ENCODE assay signal across 21 cellular contexts in the genomic region with DNA sequence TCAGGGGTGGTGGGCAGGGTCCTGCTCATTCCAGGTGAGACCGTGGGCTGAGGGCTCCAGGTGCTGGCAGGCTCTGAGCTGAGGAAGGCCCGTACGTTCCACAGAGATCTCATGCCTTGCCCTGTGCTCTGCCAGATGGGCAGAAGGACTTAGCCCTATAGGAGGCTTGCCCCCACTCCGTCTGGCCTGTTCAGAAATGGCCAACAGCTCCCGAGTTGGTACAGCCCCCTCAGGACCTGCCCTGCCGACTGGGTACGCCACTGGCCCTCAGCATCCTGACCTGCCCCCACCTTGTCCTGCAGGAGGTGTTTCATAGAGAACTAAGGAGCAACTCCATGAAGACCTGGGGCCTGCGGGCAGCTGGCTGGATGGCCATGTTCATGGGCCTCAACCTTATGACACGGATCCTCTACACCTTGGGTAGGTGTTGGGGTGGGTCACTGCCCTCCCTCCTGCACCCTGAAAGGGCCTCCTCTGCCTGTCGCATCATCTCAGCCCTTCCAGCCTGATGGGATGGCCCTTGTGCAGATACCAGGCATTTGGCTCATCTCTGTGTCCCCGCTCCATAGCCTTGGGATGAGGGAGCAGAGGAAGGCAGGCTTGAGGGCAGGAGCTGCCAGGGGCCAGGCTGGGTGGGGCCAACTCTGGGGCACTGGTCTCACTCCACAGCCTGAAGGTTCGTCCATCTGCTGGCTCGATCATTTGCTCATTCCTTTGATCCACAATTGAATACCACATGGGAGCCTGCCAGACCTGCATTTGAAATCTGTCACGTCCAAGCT. TPM values are rescaled to one million over a fixed set of nuclear protein-coding genes. Genes with fewer than 3 reads are reported as not detected.
DNase-seq lines count a peak whose midpoint lies in the region; ATAC-seq and TF ChIP-seq lines count a peak whose summit lies in the region.
"Had no signal": no experiment of that assay in that cellular context is flagged by ENCODE, and none has a peak within 500 bp of the region (broad histone marks: within the 10 kb centered on the region; RNA-seq: fewer than 3 reads in every experiment).

No MANE protein-coding gene starts in this region.

- H3K9me3 Mint-ChIP-seq in CD4-positive, CD25-positive, alpha-beta regulatory T cell, result no peaks in the 10 kb centered on the region
- H3K9me3 Mint-ChIP-seq in neural crest cell, result no peaks in the 10 kb centered on the region
- H3K9me3 Mint-ChIP-seq: activated CD4-positive, alpha-beta T cell treated with anti-CD3 and anti-CD28 coated beads, Interleukin-2, amount 10 ng/mL, durations not matched to agents 24 days and 14 days; stimulated activated naive B cell treated with anti-CD40 and anti-IgM and Interleukin-4, amounts not matched to agents 10 μg/mL and 1 μg/mL and 100 μg/mL, for 72 hours had no signal

- H3K9me3 ChIP-seq in CD4-positive, CD25-positive, alpha-beta regulatory T cell (ENCODE audit: control insufficient read depth in 2 of 2, low read length in 2 of 2), result no peaks in the 10 kb centered on the region
- H3K9me3 ChIP-seq in GM23248 (ENCODE audit: low read depth), result no peaks in the 10 kb centered on the region
- H3K9me3 ChIP-seq in osteoblast (ENCODE audit: low read depth, low read length), result no peaks in the 10 kb centered on the region
- H3K9me3 ChIP-seq: breast epithelium, right lobe of liver, transverse colon had no signal

- peaks cover 27% of the 10 kb centered on the region for H3K36me3 Mint-ChIP-seq in CD4-positive, CD25-positive, alpha-beta regulatory T cell
- H3K36me3 Mint-ChIP-seq in neural crest cell (ENCODE audit: low read depth), result peaks cover 3% of the 10 kb centered on the region

- H3K4me2 ChIP-seq in GM23248 (ENCODE audit: unreplicated experiment) (peak overlapping the region; percentile 0), osteoblast (ENCODE audit: insufficient read depth, low read length) (no peak overlapping the region)
- H3K4me2 ChIP-seq: KMS-11, PC-9 had no signal

- H3K79me2 ChIP-seq in GM23248 (ENCODE audit: insufficient read depth), result no peaks in the 10 kb centered on the region
- H3K79me2 ChIP-seq in osteoblast (ENCODE audit: insufficient read depth, low read length), result no peaks in the 10 kb centered on the region
- H3K79me2 ChIP-seq: parathyroid adenoma had no signal

- 84 to 86% methylated on average over 14 of the region's 14 CpGs for WGBS in GM23248 (ENCODE audit: low coverage in 1 of 2, low lambda C conversion rate in 2 of 2, missing lambda C conversion rate in 2 of 2), 2 experiments

- peaks cover 35% of the 10 kb centered on the region for H3K4me1 ChIP-seq in CD4-positive, CD25-positive, alpha-beta regulatory T cell (ENCODE audit: control insufficient read depth, insufficient read depth, low read length, poor library complexity, severe bottlenecking)
- H3K4me1 ChIP-seq in GM23248 (ENCODE audit: insufficient read depth), result peaks cover 50% of the 10 kb centered on the region
- peaks cover 33% of the 10 kb centered on the region for H3K4me1 ChIP-seq in osteoblast (ENCODE audit: insufficient read depth, low read length)
- H3K4me1 ChIP-seq: parathyroid adenoma had no signal

- in situ Hi-C loops in GM23248 (cut with MboI), result no loop called here

- no peak overlapping the region for H2AFZ ChIP-seq in GM23248
- H2AFZ ChIP-seq in osteoblast (ENCODE audit: low read length), result no peak overlapping the region
- H2AFZ ChIP-seq: parathyroid adenoma, PC-9 had no signal

- H3K4me3 ChIP-seq in CD4-positive, CD25-positive, alpha-beta regulatory T cell (ENCODE audit: low read depth, low read length), result no peak overlapping the region
- H3K4me3 ChIP-seq in GM23248, result no peak overlapping the region
- H3K4me3 ChIP-seq in coronary artery, result no peak overlapping the region
- no peak overlapping the region for H3K4me3 ChIP-seq in osteoblast (ENCODE audit: insufficient read depth, low read length)
- H3K4me3 ChIP-seq: breast epithelium, PC-9, right lobe of liver, SK-N-MC, transverse colon had no signal

- H3K27ac ChIP-seq in CD4-positive, CD25-positive, alpha-beta regulatory T cell (ENCODE audit: insufficient read depth, low read length, poor library complexity, severe bottlenecking), result no peak overlapping the region
- H3K27ac ChIP-seq in GM23248 (peak overlapping the region; percentile 100), coronary artery (peak overlapping the region in 1 of 2 donors; percentile 91), osteoblast (ENCODE audit: low read depth, low read length) (no peak overlapping the region)
- H3K27ac ChIP-seq: KMS-11, parathyroid adenoma, PC-9, SK-N-MC, transverse colon had no signal

- peak overlapping the region; percentile 26 to 83 (median 81) for H3K27ac Mint-ChIP-seq in CD4-positive, CD25-positive, alpha-beta regulatory T cell
- peak overlapping the region; percentile 35 for H3K27ac Mint-ChIP-seq in neural crest cell (ENCODE audit: unreplicated experiment)
- H3K27ac Mint-ChIP-seq: activated CD4-positive, alpha-beta T cell treated with anti-CD3 and anti-CD28 coated beads, Interleukin-2, amount 10 ng/mL, durations not matched to agents 24 days and 14 days had no signal

- no peak overlapping the region for H3K4me3 Mint-ChIP-seq in CD4-positive, CD25-positive, alpha-beta regulatory T cell
- no peak overlapping the region for H3K4me3 Mint-ChIP-seq in neural crest cell
- H3K4me3 Mint-ChIP-seq: activated CD4-positive, alpha-beta T cell treated with anti-CD3 and anti-CD28 coated beads, Interleukin-2, amount 10 ng/mL, durations not matched to agents 24 days and 14 days; stimulated activated naive B cell treated with anti-CD40 and anti-IgM and Interleukin-4, amounts not matched to agents 10 μg/mL and 1 μg/mL and 100 μg/mL, for 72 hours had no signal

- no peaks in the 10 kb centered on the region for H3K9me2 ChIP-seq in GM23248 (ENCODE audit: insufficient read depth)

- no peak for ATAC-seq in CD4-positive, CD25-positive, alpha-beta regulatory T cell (ENCODE audit: low read depth in 2 of 2)
- no peak for ATAC-seq in HG02970 (IDR thresholded peaks at IDR 0.05; ENCODE audit: low FRiP score, unreplicated experiment)
- ATAC-seq: esophagus mucosa; stimulated activated naive B cell treated with anti-CD40 and anti-IgM and Interleukin-4, amounts not matched to agents 10 μg/mL and 1 μg/mL and 100 μg/mL, for 72 hours had no signal

- H4K20me1 ChIP-seq in GM23248 (ENCODE audit: insufficient read depth) (no peaks in the 10 kb centered on the region), osteoblast (ENCODE audit: insufficient read depth, low read length) (no peaks in the 10 kb centered on the region)

- peaks cover 50% of the 10 kb centered on the region for H3F3A ChIP-seq in GM23248 (ENCODE audit: insufficient read depth)

- H3K27me3 ChIP-seq in CD4-positive, CD25-positive, alpha-beta regulatory T cell (ENCODE audit: control insufficient read depth, insufficient read depth, low read length), result no peaks in the 10 kb centered on the region
- H3K27me3 ChIP-seq in GM23248 (replicated peaks; ENCODE audit: insufficient read depth) (no peaks in the 10 kb centered on the region), osteoblast (ENCODE audit: insufficient read depth, low read length) (no peaks in the 10 kb centered on the region)
- H3K27me3 ChIP-seq: breast epithelium, right lobe of liver, transverse colon had no signal

- DNase-seq in CD4-positive, CD25-positive, alpha-beta regulatory T cell, result no peak
- DNase-seq in GM23248 (no peak), coronary artery (ENCODE audit: low spot score) (peak; percentile 70), neural crest cell (ENCODE audit: low read depth, low spot score) (no peak), osteoblast (ENCODE audit: insufficient read length, low spot score, missing footprints) (no peak), NCI-H82 (lab: John Stamatoyannopoulos, UW) (no peak)
- DNase-seq: activated CD4-positive, alpha-beta T cell treated with anti-CD3 and anti-CD28 coated beads, Interleukin-2, amount 10 ng/mL, durations not matched to agents 24 days and 14 days; activated CD8-positive, alpha-beta memory T cell treated with anti-CD3 and anti-CD28 coated beads, Interleukin-2, amount 50 U/mL, for 48 hours; MV-4-11; NCI-H1694 treated with DMSO at 0.1 percent for 48 hours; NCI-H2227 treated with DMSO at 0.1 percent for 48 hours; PC-9; stimulated activated naive B cell treated with anti-CD40 and anti-IgM and Interleukin-4, amounts not matched to agents 10 μg/mL and 1 μg/mL and 100 μg/mL, for 72 hours; transverse colon had no signal

- H3K36me3 ChIP-seq in CD4-positive, CD25-positive, alpha-beta regulatory T cell (ENCODE audit: control insufficient read depth, insufficient read depth, low read length), result peaks cover 48% of the 10 kb centered on the region
- H3K36me3 ChIP-seq in GM23248 (ENCODE audit: low read depth) (peaks cover 33% of the 10 kb centered on the region; the same call in 1 of the 2 replicates), osteoblast (ENCODE audit: insufficient read depth, low read length) (peaks cover 63% of the 10 kb centered on the region)

- no peaks in the 10 kb centered on the region for H3K27me3 Mint-ChIP-seq in CD4-positive, CD25-positive, alpha-beta regulatory T cell
- no peaks in the 10 kb centered on the region for H3K27me3 Mint-ChIP-seq in neural crest cell (ENCODE audit: low read depth)
- H3K27me3 Mint-ChIP-seq: activated CD4-positive, alpha-beta T cell treated with anti-CD3 and anti-CD28 coated beads, Interleukin-2, amount 10 ng/mL, durations not matched to agents 24 days and 14 days; stimulated activated naive B cell treated with anti-CD40 and anti-IgM and Interleukin-4, amounts not matched to agents 10 μg/mL and 1 μg/mL and 100 μg/mL, for 72 hours had no signal

- TF ChIP-seq CTCF in coronary artery (IDR thresholded peaks at IDR 0.05) (no peak), neural crest cell (conservative IDR thresholded peaks at IDR 0.05) (no peak), osteoblast (IDR thresholded peaks at IDR 0.05; ENCODE audit: extremely low read depth, low read depth, low read length) (no peak)

- no peak overlapping the region for H3K9ac ChIP-seq in GM23248
- H3K9ac ChIP-seq: KMS-11, parathyroid adenoma had no signal

- peaks cover 12 to 39% (median 25%) of the 10 kb centered on the region in 4 donors for H3K4me1 Mint-ChIP-seq in CD4-positive, CD25-positive, alpha-beta regulatory T cell
- H3K4me1 Mint-ChIP-seq in neural crest cell, result peaks cover 9% of the 10 kb centered on the region

RNA-seq across cellular contexts. Expression of a gene that starts 14.2 kb away (rescaled TPM):
- 50.2 TPM for total RNA-seq in CD4-positive, CD25-positive, alpha-beta regulatory T cell
- polyA plus RNA-seq in CD4-positive, CD25-positive, alpha-beta regulatory T cell, result 10 to 100 TPM; 73.7 to 81.0 (median 76.3) TPM
- total RNA-seq in GM23248 (2014; rRNA removed; shearing (Covaris generic)), result 166 and 203 TPM in 2 replicates
- 143 and 145 TPM in 2 replicates for polyA plus RNA-seq in GM23248 (2016; fragmentation: Nextera tagmentation; extraction: Ambion mirVana)
- total RNA-seq in neural crest cell (42.7 and 42.9 TPM in 2 replicates), osteoblast (138 and 145 TPM in 2 replicates)

RNA-seq across cellular contexts. Expression of a gene that starts 14.4 kb away (rescaled TPM):
- 3.6 TPM for total RNA-seq in CD4-positive, CD25-positive, alpha-beta regulatory T cell
- polyA plus RNA-seq in CD4-positive, CD25-positive, alpha-beta regulatory T cell, result 10 to 100 TPM; 10.3 to 21.1 (median 16.5) TPM
- 12.3 and 17.2 TPM in 2 replicates for total RNA-seq in GM23248 (2014; rRNA removed; shearing (Covaris generic))
- 15.1 and 15.4 TPM in 2 replicates for polyA plus RNA-seq in GM23248 (2016; fragmentation: Nextera tagmentation; extraction: Ambion mirVana)
- total RNA-seq in neural crest cell (16.9 and 17.0 TPM in 2 replicates), osteoblast (9.1 and 10.1 TPM in 2 replicates)

RNA-seq across cellular contexts. Expression of a gene that starts 39.3 kb away (rescaled TPM):
- total RNA-seq in CD4-positive, CD25-positive, alpha-beta regulatory T cell, result 75.5 TPM
- 10 to 100 TPM; 31.3 to 42.7 (median 36.9) TPM for polyA plus RNA-seq in CD4-positive, CD25-positive, alpha-beta regulatory T cell
- 62.1 and 76.4 TPM in 2 replicates for total RNA-seq in GM23248 (2014; rRNA removed; shearing (Covaris generic))
- 42.4 and 44.1 TPM in 2 replicates for polyA plus RNA-seq in GM23248 (2016; fragmentation: Nextera tagmentation; extraction: Ambion mirVana)
- total RNA-seq in neural crest cell (37.3 and 41.6 TPM in 2 replicates), osteoblast (50.1 and 52.1 TPM in 2 replicates)

RNA-seq across cellular contexts. Expression of a gene that starts 39.5 kb away (rescaled TPM):
- 6.6 TPM for total RNA-seq in CD4-positive, CD25-positive, alpha-beta regulatory T cell
- 10 to 100 TPM; 19.1 to 25.7 (median 22.9) TPM for polyA plus RNA-seq in CD4-positive, CD25-positive, alpha-beta regulatory T cell
- 9.4 and 10.4 TPM in 2 replicates for total RNA-seq in GM23248 (2014; rRNA removed; shearing (Covaris generic))
- polyA plus RNA-seq in GM23248 (2016; fragmentation: Nextera tagmentation; extraction: Ambion mirVana), result 32.3 and 32.4 TPM in 2 replicates
- total RNA-seq in neural crest cell (18.3 and 19.1 TPM in 2 replicates), osteoblast (5.1 and 5.6 TPM in 2 replicates)
